8 cellular contexts compared by ENCODE assay signal in genomic region chrX:49309401-49309981, GRCh38. TPM values are rescaled to one million over a fixed set of nuclear protein-coding genes. Genes with fewer than 3 reads are reported as not detected.
DNase-seq lines count a peak whose midpoint lies in the region; ATAC-seq and FAIRE-seq lines count a peak whose summit lies in the region.

No MANE protein-coding gene starts in this region.

- H3K27me3 Mint-ChIP-seq in activated CD4-positive, alpha-beta memory T cell treated with anti-CD3 and anti-CD28 coated beads, Interleukin-2, amount 10 ng/mL, durations not matched to agents 7 days and 5 days, result peaks cover 33% of the 10 kb centered on the region

- peaks cover 16% of the 10 kb centered on the region for H3K4me1 Mint-ChIP-seq in activated CD4-positive, alpha-beta memory T cell treated with anti-CD3 and anti-CD28 coated beads, Interleukin-2, amount 10 ng/mL, durations not matched to agents 7 days and 5 days

- FAIRE-seq in GM19239 (lab: Jason Lieb, UNC), result peak; percentile 85

- intact Hi-C loops in left cardiac atrium (cut with DNase I), result no loop called here

- H3K27ac Mint-ChIP-seq in activated CD4-positive, alpha-beta memory T cell treated with anti-CD3 and anti-CD28 coated beads, Interleukin-2, amount 10 ng/mL, durations not matched to agents 7 days and 5 days, result peak overlapping the region; percentile 27

- no peak for DNase-seq in GM19239 (ENCODE audit: insufficient read length, low spot score)
- DNase-seq in activated CD4-positive, alpha-beta memory T cell treated with anti-CD3 and anti-CD28 coated beads, Interleukin-2, amount 10 ng/mL, durations not matched to agents 7 days and 5 days, result no peak
- no peak for DNase-seq in left cardiac atrium
- peak; percentile 18 for DNase-seq in renal cortical epithelial cell (ENCODE audit: low read depth)
- DNase-seq in NCI-H748 treated with DMSO at 0.1 percent for 48 hours (lab: John Stamatoyannopoulos, UW), result no peak
- no peak for DNase-seq in NCI-H2227 (lab: John Stamatoyannopoulos, UW; ENCODE audit: unreplicated experiment)
- DNase-seq in HPDE6-E6E7 (ENCODE audit: extremely low spot score), result no peak

- CTCF ChIA-PET in activated CD4-positive, alpha-beta memory T cell treated with anti-CD3 and anti-CD28 coated beads, Interleukin-2, amount 10 ng/mL, durations not matched to agents 7 days and 5 days (lab: Charles Lee), result no interaction called here

- POLR2A ChIA-PET in activated CD4-positive, alpha-beta memory T cell treated with anti-CD3 and anti-CD28 coated beads, Interleukin-2, amount 10 ng/mL, durations not matched to agents 7 days and 5 days (lab: Charles Lee), result no interaction called here

- no peaks in the 10 kb centered on the region for H3K9me3 Mint-ChIP-seq in activated CD4-positive, alpha-beta memory T cell treated with anti-CD3 and anti-CD28 coated beads, Interleukin-2, amount 10 ng/mL, durations not matched to agents 7 days and 5 days

- no peaks in the 10 kb centered on the region for H3K36me3 Mint-ChIP-seq in activated CD4-positive, alpha-beta memory T cell treated with anti-CD3 and anti-CD28 coated beads, Interleukin-2, amount 10 ng/mL, durations not matched to agents 7 days and 5 days (ENCODE audit: low read depth)

- ATAC-seq in left cardiac atrium, result peak; percentile 26 to 38
- ATAC-seq in GM21619 (IDR thresholded peaks at IDR 0.05; ENCODE audit: unreplicated experiment), result no peak

- H3K4me3 Mint-ChIP-seq in activated CD4-positive, alpha-beta memory T cell treated with anti-CD3 and anti-CD28 coated beads, Interleukin-2, amount 10 ng/mL, durations not matched to agents 7 days and 5 days, result peak overlapping the region; percentile 68

RNA-seq across cellular contexts. Expression of gene GAGE10, which starts 6.0 kb away (rescaled TPM):
- not detected for total RNA-seq in activated CD4-positive, alpha-beta memory T cell treated with anti-CD3 and anti-CD28 coated beads, Interleukin-2, amount 10 ng/mL, durations not matched to agents 7 days and 5 days
- total RNA-seq in left cardiac atrium (not detected), renal cortical epithelial cell (not detected in 2 replicates)

RNA-seq across cellular contexts. Expression of gene GAGE12J, which starts 12.3 kb away (rescaled TPM):
- total RNA-seq in activated CD4-positive, alpha-beta memory T cell treated with anti-CD3 and anti-CD28 coated beads, Interleukin-2, amount 10 ng/mL, durations not matched to agents 7 days and 5 days, result not detected
- total RNA-seq in left cardiac atrium (not detected), renal cortical epithelial cell (not detected in 2 replicates)

RNA-seq across cellular contexts. Expression of gene GAGE13, which starts 21.9 kb away (rescaled TPM):
- total RNA-seq in activated CD4-positive, alpha-beta memory T cell treated with anti-CD3 and anti-CD28 coated beads, Interleukin-2, amount 10 ng/mL, durations not matched to agents 7 days and 5 days, result not detected
- not detected for total RNA-seq in left cardiac atrium
- not detected in 2 replicates for total RNA-seq in renal cortical epithelial cell

RNA-seq across cellular contexts. Expression of gene PPP1R3F, which starts 39.9 kb away (rescaled TPM):
- total RNA-seq in activated CD4-positive, alpha-beta memory T cell treated with anti-CD3 and anti-CD28 coated beads, Interleukin-2, amount 10 ng/mL, durations not matched to agents 7 days and 5 days, result 1 to 10 TPM; 9.3 to 9.9 TPM
- total RNA-seq in left cardiac atrium (10 to 100 TPM; 17.5 to 22.5 TPM), renal cortical epithelial cell (1.6 and 12.4 TPM in 2 replicates)

RNA-seq across cellular contexts. Expression of gene FOXP3, which starts 45.0 kb away (rescaled TPM):
- total RNA-seq in activated CD4-positive, alpha-beta memory T cell treated with anti-CD3 and anti-CD28 coated beads, Interleukin-2, amount 10 ng/mL, durations not matched to agents 7 days and 5 days, result 10 to 100 TPM; 18.4 to 19.1 TPM
- total RNA-seq in left cardiac atrium (not detected), renal cortical epithelial cell (0.05 TPM in 1 of 2 replicates, not detected in the other)
